ENCODE assay signal across 10 cellular contexts in genomic region chr6:36852481-36853147, GRCh38. TPM values are rescaled to one million over a fixed set of nuclear protein-coding genes. Genes with fewer than 3 reads are reported as not detected.
A peak's percentile ranks its signal among the peaks of the same experiment; 100 is the strongest.
DNase-seq lines count a peak whose midpoint lies in the region; ATAC-seq and TF ChIP-seq lines count a peak whose summit lies in the region.
"Had no signal": no experiment of that assay in that cellular context is flagged by ENCODE, and none has a peak within 500 bp of the region (broad histone marks: within the 10 kb centered on the region; RNA-seq: fewer than 3 reads in every experiment).

No MANE protein-coding gene starts in this region.

- no peaks in the 10 kb centered on the region for H4K20me1 ChIP-seq in osteoblast (ENCODE audit: insufficient read depth, low read length)

- H3K27ac ChIP-seq in osteoblast (ENCODE audit: low read depth, low read length): peak overlapping the region; percentile 78

- H3K27ac Mint-ChIP-seq in CD14-positive monocyte: peak overlapping the region; percentile 90 to 97 (median 94)
- H3K27ac Mint-ChIP-seq in progenitor cell of endocrine pancreas: no peak overlapping the region

- no peaks in the 10 kb centered on the region for H3K9me3 ChIP-seq in osteoblast (ENCODE audit: low read depth, low read length)

- no peak for ATAC-seq in HG02623 (IDR thresholded peaks at IDR 0.05; ENCODE audit: unreplicated experiment)

- DNase-seq in CD14-positive monocyte (ENCODE audit: low spot score) (no peak), NCI-H226 (peak; percentile 85), epithelial cell of proximal tubule (ENCODE audit: low read depth) (peak; percentile 41), osteoblast (ENCODE audit: insufficient read length, low spot score, missing footprints) (peak; percentile 94), progenitor cell of endocrine pancreas (ENCODE audit: low spot score, unreplicated experiment) (no peak), T-helper 2 cell (no peak)
- no peak for DNase-seq in activated CD4-positive, CD25-positive, alpha-beta regulatory T cell (lab: John Stamatoyannopoulos, UW)
- DNase-seq: naive B cell, NCI-H1417 treated with DMSO at 0.1 percent for 48 hours had no signal

- peaks cover 20% of the 10 kb centered on the region for H3K36me3 ChIP-seq in osteoblast (ENCODE audit: insufficient read depth, low read length)

- H3K4me1 Mint-ChIP-seq in CD14-positive monocyte (peaks cover 59% of the 10 kb centered on the region), progenitor cell of endocrine pancreas (ENCODE audit: low read depth) (peaks cover 12% of the 10 kb centered on the region)

- H3K27me3 ChIP-seq in osteoblast (ENCODE audit: insufficient read depth, low read length): no peaks in the 10 kb centered on the region

- H3K4me3 Mint-ChIP-seq in CD14-positive monocyte: no peak overlapping the region
- no peak overlapping the region for H3K4me3 Mint-ChIP-seq in progenitor cell of endocrine pancreas (ENCODE audit: low read depth)

- H3K4me1 ChIP-seq in osteoblast (ENCODE audit: insufficient read depth, low read length): peaks cover 31% of the 10 kb centered on the region

- H3K9me3 Mint-ChIP-seq in CD14-positive monocyte: peaks cover 14 to 25% (median 22%) of the 10 kb centered on the region in 7 donors
- no peaks in the 10 kb centered on the region for H3K9me3 Mint-ChIP-seq in progenitor cell of endocrine pancreas (ENCODE audit: low read depth)

- intact Hi-C loops in CD14-positive monocyte (cut with micrococcal nuclease): loop anchor here (5.0 kb wide), 3 partner anchors 35 to 170 kb away; partner anchors contain the start of gene C6orf89 (in 1 of the 2)

- H3K27me3 Mint-ChIP-seq in CD14-positive monocyte (ENCODE audit: low read depth in 3 of 3) (peaks cover 1 to 9% (median 6%) of the 10 kb centered on the region in 3 donors), progenitor cell of endocrine pancreas (peaks cover 18% of the 10 kb centered on the region)

- H3K36me3 Mint-ChIP-seq in CD14-positive monocyte (peaks cover 42 to 44% of the 10 kb centered on the region in 2 donors), progenitor cell of endocrine pancreas (ENCODE audit: insufficient read depth) (peaks cover 10% of the 10 kb centered on the region)

- no peaks in the 10 kb centered on the region for H3K79me2 ChIP-seq in osteoblast (ENCODE audit: insufficient read depth, low read length)

- H3K4me3 ChIP-seq in epithelial cell of proximal tubule (ENCODE audit: low read depth, low read length): no peak overlapping the region
- H3K4me3 ChIP-seq in osteoblast (ENCODE audit: insufficient read depth, low read length): no peak overlapping the region

- TF ChIP-seq CTCF in CD14-positive monocyte (IDR thresholded peaks at IDR 0.05) (no peak), epithelial cell of proximal tubule (conservative IDR thresholded peaks at IDR 0.05; ENCODE audit: low read depth, low read length) (peak; percentile 24), osteoblast (IDR thresholded peaks at IDR 0.05; ENCODE audit: extremely low read depth, low read depth, low read length) (peak; percentile 20), progenitor cell of endocrine pancreas (IDR thresholded peaks at IDR 0.05; ENCODE audit: unreplicated experiment) (no peak)

- H3K4me2 ChIP-seq in osteoblast (ENCODE audit: insufficient read depth, low read length): peak overlapping the region; percentile 28

- H2AFZ ChIP-seq in osteoblast (ENCODE audit: low read length): peak overlapping the region; percentile 6

RNA-seq across cellular contexts. Expression of gene CPNE5, which starts 13.4 kb away (rescaled TPM):
- under 1 TPM; 0.47 to 0.82 TPM for polyA plus RNA-seq in CD14-positive monocyte
- total RNA-seq in epithelial cell of proximal tubule (0.58 TPM in 1 of 2 replicates, not detected in the other), osteoblast (under 0.01 TPM in 1 of 2 replicates, not detected in the other), progenitor cell of endocrine pancreas (0.16 and 0.24 TPM in 2 replicates)

RNA-seq across cellular contexts. Expression of gene PPIL1, which starts 22.0 kb away (rescaled TPM):
- 1 to 10 TPM; 5.9 to 7.6 TPM for polyA plus RNA-seq in CD14-positive monocyte
- 26.6 and 76.6 TPM in 2 replicates for total RNA-seq in epithelial cell of proximal tubule
- 9.8 and 10.9 TPM in 2 replicates for total RNA-seq in osteoblast
- total RNA-seq in progenitor cell of endocrine pancreas: 53.1 and 53.2 TPM in 2 replicates

RNA-seq across cellular contexts. Expression of gene C6orf89, which starts 33.1 kb away (rescaled TPM):
- polyA plus RNA-seq in CD14-positive monocyte: 10 to 100 TPM; 29.2 to 37.5 TPM
- total RNA-seq in epithelial cell of proximal tubule (16.3 and 18.7 TPM in 2 replicates), osteoblast (59.0 and 60.1 TPM in 2 replicates), progenitor cell of endocrine pancreas (29.9 and 31.7 TPM in 2 replicates)

Comparison
In these comparisons a context has a peak if more than half of its experiments do, and no peak if none do; other contexts are left out.
1. DNase-seq: peak in NCI-H226 (single experiment), epithelial cell of proximal tubule (single experiment) and osteoblast (single experiment); none in CD14-positive monocyte (single experiment), activated CD4-positive, CD25-positive, alpha-beta regulatory T cell (0 of 4), progenitor cell of endocrine pancreas (single experiment) and T-helper 2 cell (0 of 5).
2. CTCF ChIP-seq: peak in epithelial cell of proximal tubule (single experiment) and osteoblast (single experiment); none in CD14-positive monocyte (single experiment) and progenitor cell of endocrine pancreas (single experiment).